ENCODE assay signal across 1 cellular context in the genomic region with DNA sequence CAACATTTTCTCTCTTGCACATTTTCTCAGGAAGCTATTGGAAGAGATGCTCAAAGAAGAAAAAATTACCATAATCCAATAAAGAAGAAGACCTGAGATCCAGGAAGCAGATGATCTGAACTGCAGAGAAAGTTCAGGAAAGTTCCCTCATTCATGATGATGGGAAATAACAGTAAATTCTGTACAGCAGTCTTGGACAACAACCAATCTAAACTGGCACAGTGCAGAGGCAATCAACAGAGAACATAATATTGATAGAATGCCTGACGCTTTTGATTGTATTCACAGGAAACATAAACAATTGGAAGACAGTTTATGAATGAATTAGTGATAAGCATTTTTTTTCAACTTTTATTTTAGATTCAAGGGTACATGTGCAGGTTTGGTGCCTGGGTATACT.
TF ChIP-seq lines count a peak whose summit lies in the region.

No MANE protein-coding gene starts in this region.

TF ChIP-seq in GM23338, 12 proteins besides CTCF, POLR2A, EP300 and RAD21:
- TF ChIP-seq, protein P1, sequence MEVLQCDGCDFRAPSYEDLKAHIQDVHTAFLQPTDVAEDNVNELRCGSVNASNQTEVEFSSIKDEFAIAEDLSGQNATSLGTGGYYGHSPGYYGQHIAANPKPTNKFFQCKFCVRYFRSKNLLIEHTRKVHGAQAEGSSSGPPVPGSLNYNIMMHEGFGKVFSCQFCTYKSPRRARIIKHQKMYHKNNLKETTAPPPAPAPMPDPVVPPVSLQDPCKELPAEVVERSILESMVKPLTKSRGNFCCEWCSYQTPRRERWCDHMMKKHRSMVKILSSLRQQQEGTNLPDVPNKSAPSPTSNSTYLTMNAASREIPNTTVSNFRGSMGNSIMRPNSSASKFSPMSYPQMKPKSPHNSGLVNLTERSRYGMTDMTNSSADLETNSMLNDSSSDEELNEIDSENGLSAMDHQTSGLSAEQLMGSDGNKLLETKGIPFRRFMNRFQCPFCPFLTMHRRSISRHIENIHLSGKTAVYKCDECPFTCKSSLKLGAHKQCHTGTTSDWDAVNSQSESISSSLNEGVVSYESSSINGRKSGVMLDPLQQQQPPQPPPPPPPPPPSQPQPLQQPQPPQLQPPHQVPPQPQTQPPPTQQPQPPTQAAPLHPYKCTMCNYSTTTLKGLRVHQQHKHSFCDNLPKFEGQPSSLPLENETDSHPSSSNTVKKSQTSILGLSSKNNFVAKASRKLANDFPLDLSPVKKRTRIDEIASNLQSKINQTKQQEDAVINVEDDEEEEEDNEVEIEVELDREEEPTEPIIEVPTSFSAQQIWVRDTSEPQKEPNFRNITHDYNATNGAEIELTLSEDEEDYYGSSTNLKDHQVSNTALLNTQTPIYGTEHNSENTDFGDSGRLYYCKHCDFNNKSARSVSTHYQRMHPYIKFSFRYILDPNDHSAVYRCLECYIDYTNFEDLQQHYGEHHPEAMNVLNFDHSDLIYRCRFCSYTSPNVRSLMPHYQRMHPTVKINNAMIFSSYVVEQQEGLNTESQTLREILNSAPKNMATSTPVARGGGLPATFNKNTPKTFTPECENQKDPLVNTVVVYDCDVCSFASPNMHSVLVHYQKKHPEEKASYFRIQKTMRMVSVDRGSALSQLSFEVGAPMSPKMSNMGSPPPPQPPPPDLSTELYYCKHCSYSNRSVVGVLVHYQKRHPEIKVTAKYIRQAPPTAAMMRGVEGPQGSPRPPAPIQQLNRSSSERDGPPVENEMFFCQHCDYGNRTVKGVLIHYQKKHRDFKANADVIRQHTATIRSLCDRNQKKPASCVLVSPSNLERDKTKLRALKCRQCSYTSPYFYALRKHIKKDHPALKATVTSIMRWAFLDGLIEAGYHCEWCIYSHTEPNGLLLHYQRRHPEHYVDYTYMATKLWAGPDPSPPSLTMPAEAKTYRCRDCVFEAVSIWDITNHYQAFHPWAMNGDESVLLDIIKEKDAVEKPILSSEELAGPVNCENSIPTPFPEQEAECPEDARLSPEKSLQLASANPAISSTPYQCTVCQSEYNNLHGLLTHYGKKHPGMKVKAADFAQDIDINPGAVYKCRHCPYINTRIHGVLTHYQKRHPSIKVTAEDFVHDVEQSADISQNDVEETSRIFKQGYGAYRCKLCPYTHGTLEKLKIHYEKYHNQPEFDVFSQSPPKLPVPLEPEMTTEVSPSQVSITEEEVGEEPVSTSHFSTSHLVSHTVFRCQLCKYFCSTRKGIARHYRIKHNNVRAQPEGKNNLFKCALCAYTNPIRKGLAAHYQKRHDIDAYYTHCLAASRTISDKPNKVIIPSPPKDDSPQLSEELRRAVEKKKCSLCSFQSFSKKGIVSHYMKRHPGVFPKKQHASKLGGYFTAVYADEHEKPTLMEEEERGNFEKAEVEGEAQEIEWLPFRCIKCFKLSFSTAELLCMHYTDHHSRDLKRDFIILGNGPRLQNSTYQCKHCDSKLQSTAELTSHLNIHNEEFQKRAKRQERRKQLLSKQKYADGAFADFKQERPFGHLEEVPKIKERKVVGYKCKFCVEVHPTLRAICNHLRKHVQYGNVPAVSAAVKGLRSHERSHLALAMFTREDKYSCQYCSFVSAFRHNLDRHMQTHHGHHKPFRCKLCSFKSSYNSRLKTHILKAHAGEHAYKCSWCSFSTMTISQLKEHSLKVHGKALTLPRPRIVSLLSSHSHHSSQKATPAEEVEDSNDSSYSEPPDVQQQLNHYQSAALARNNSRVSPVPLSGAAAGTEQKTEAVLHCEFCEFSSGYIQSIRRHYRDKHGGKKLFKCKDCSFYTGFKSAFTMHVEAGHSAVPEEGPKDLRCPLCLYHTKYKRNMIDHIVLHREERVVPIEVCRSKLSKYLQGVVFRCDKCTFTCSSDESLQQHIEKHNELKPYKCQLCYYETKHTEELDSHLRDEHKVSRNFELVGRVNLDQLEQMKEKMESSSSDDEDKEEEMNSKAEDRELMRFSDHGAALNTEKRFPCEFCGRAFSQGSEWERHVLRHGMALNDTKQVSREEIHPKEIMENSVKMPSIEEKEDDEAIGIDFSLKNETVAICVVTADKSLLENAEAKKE (CRISPR knock-in tag; IDR thresholded peaks at IDR 0.05) = no peak
- TF ChIP-seq, protein P2, sequence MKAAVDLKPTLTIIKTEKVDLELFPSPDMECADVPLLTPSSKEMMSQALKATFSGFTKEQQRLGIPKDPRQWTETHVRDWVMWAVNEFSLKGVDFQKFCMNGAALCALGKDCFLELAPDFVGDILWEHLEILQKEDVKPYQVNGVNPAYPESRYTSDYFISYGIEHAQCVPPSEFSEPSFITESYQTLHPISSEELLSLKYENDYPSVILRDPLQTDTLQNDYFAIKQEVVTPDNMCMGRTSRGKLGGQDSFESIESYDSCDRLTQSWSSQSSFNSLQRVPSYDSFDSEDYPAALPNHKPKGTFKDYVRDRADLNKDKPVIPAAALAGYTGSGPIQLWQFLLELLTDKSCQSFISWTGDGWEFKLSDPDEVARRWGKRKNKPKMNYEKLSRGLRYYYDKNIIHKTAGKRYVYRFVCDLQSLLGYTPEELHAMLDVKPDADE (IDR thresholded peaks at IDR 0.05) = no peak
- TF ChIP-seq ZNF114 (CRISPR knock-in tag; IDR thresholded peaks at IDR 0.05) (no peak), ZNF331 (CRISPR knock-in tag; IDR thresholded peaks at IDR 0.05; ENCODE audit: low read depth) (no peak), POLR2AphosphoS5 (IDR thresholded peaks at IDR 0.05; ENCODE audit: low read depth) (no peak), NANOG (IDR thresholded peaks at IDR 0.05; ENCODE audit: borderline replicate concordance) (no peak), REST (IDR thresholded peaks at IDR 0.05; ENCODE audit: unreplicated experiment) (no peak), CREB1 (CRISPR knock-in tag; IDR thresholded peaks at IDR 0.05; ENCODE audit: low read depth) (no peak), JUNB (IDR thresholded peaks at IDR 0.05; ENCODE audit: unreplicated experiment) (no peak), EZH2phosphoT487 (IDR thresholded peaks at IDR 0.05; ENCODE audit: unreplicated experiment) (no peak), EZH2 (IDR thresholded peaks at IDR 0.05; ENCODE audit: low read depth, unreplicated experiment) (no peak), STAT1 (IDR thresholded peaks at IDR 0.05; ENCODE audit: unreplicated experiment) (no peak)
